In the genomic region with DNA sequence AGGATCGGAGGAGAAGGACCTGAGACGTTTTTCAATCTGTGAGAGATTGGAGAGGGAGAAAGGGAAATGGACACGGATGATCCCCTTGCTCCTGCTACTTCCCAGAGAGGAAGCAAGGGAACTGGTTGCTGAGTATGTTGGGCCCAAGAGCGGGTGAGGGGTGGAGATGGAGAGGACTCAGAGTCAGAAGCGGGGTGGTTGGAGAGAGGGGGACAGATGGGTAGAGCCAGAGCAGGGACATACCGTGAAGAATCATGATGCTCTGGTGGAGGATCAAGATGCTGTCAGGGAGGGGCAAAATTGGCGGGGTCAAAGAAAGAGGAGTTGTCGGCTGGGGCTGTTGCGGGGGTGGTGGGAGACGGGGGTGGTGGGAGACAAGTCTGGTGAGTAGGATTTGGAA, we compare ENCODE assay signal across 29 cellular contexts. TPM values are rescaled to one million over a fixed set of nuclear protein-coding genes. Genes with fewer than 3 reads are reported as not detected.
"Had no signal": no experiment of that assay in that cellular context is flagged by ENCODE, and none has a peak within 500 bp of the region (broad histone marks: within the 10 kb centered on the region; RNA-seq: fewer than 3 reads in every experiment).

No MANE protein-coding gene starts in this region.

- ATAC-seq: esophagus mucosa; gastrocnemius medialis; left lobe of liver; mucosa of descending colon; natural killer cell treated with Interleukin-12 subunit alpha and Interleukin-12 subunit beta and Interleukin-15 and Interleukin-18, amount 100 ng/mL, for 72 hours; right lobe of liver; stimulated activated naive CD8-positive, alpha-beta T cell treated with anti-CD3 and anti-CD28 coated beads, Interleukin-15, amount 100 ng/mL, for 72 hours had no signal

- H3K9me3 Mint-ChIP-seq: mesothelial cell of epicardium; natural killer cell treated with Interleukin-12 subunit alpha and Interleukin-12 subunit beta and Interleukin-15 and Interleukin-18, amount 100 ng/mL, for 72 hours had no signal

- DNase-seq: dorsolateral prefrontal cortex; effector CD4-positive, alpha-beta T cell; foreskin fibroblast; gastrocnemius medialis; head of caudate nucleus; kidney; mucosa of descending colon; naive B cell; right lobe of liver; small intestine; stimulated activated CD4-positive, alpha-beta T cell treated with anti-CD3 and anti-CD28 coated beads, Interleukin-12 subunit alpha, Interleukin-12 subunit beta, amount 100 ng/mL, for 4 hours; stimulated activated CD4-positive, alpha-beta T cell treated with anti-CD3 and anti-CD28 coated beads, Interleukin-1b, Interleukin-23, amount 100 ng/mL, for 48 hours; stimulated activated CD4-positive, alpha-beta T cell treated with anti-CD3 and anti-CD28 coated beads, Interleukin-4, amount 100 ng/mL, for 1 hour; stimulated activated CD8-positive, alpha-beta memory T cell treated with anti-CD3 and anti-CD28 coated beads, Interleukin-4, amount 100 ng/mL, for 48 hours; stimulated activated naive CD4-positive, alpha-beta T cell; stimulated activated naive CD8-positive, alpha-beta T cell treated with anti-CD3 and anti-CD28 coated beads, Interleukin-15, amount 100 ng/mL, for 72 hours; transverse colon had no signal

- H3K4me3 Mint-ChIP-seq: memory B cell; natural killer cell treated with Interleukin-12 subunit alpha and Interleukin-12 subunit beta and Interleukin-15 and Interleukin-18, amount 100 ng/mL, for 72 hours; stimulated activated naive CD8-positive, alpha-beta T cell treated with anti-CD3 and anti-CD28 coated beads, Interleukin-15, amount 100 ng/mL, for 72 hours had no signal

- H3K4me2 ChIP-seq: hepatocyte had no signal

- H3K27ac ChIP-seq: epithelial cell of prostate, parathyroid adenoma, right lobe of liver had no signal

- H3K9me3 ChIP-seq: gastrocnemius medialis, mucosa of descending colon, right lobe of liver, suprapubic skin, transverse colon had no signal

- H3K27me3 Mint-ChIP-seq: progenitor cell of endocrine pancreas had no signal

- H3K9ac ChIP-seq: parathyroid adenoma had no signal

- FAIRE-seq: colon, kidney, small intestine had no signal

- H3K4me3 ChIP-seq: dorsolateral prefrontal cortex, gastrocnemius medialis, hepatocyte, lung, mucosa of descending colon, right lobe of liver, suprapubic skin, transverse colon had no signal

- H3K79me2 ChIP-seq: parathyroid adenoma had no signal

- H3K27ac Mint-ChIP-seq: memory B cell; mesothelial cell of epicardium; natural killer cell treated with Interleukin-12 subunit alpha and Interleukin-12 subunit beta and Interleukin-15 and Interleukin-18, amount 100 ng/mL, for 72 hours; progenitor cell of endocrine pancreas; stimulated activated naive CD8-positive, alpha-beta T cell treated with anti-CD3 and anti-CD28 coated beads, Interleukin-15, amount 100 ng/mL, for 72 hours had no signal

- H3K36me3 ChIP-seq: gastrocnemius medialis, right lobe of liver, suprapubic skin, transverse colon had no signal

- H2AFZ ChIP-seq: hepatocyte, parathyroid adenoma had no signal

- H3K27me3 ChIP-seq: gastrocnemius medialis, hepatocyte, right lobe of liver, suprapubic skin had no signal

- H3K36me3 Mint-ChIP-seq: mesothelial cell of epicardium; natural killer cell treated with Interleukin-12 subunit alpha and Interleukin-12 subunit beta and Interleukin-15 and Interleukin-18, amount 100 ng/mL, for 72 hours had no signal

RNA-seq across cellular contexts. Expression of a gene that starts 2.4 kb away (rescaled TPM):
- total RNA-seq: natural killer cell treated with Interleukin-12 subunit alpha and Interleukin-12 subunit beta and Interleukin-15 and Interleukin-18, amount 100 ng/mL, for 72 hours had no signal
